In the genomic region with DNA sequence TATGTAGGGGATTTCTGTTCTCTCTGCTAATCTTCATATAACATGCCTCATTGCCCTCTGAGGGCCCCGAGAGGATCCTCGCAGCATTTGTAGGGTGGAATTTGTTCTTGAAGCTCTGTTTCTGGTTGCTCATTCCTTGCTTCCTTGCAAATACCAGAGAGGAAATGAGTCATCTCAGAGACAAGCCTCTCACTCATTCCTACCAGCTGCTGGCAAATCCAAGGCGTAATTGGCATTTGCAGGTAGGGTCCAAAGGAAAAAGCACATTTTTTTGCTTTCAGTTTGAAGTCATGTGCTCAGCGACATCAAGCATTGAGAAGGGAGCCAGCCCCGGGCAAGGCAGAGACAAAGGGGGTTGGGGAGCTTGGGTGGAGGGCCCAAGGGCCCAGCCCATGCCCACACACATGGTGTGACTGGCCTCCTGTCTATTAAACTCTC, we compare ENCODE assay signal across 10 cellular contexts.
A peak's percentile ranks its signal among the peaks of the same experiment; 100 is the strongest.
DNase-seq lines count a peak whose midpoint lies in the region; ATAC-seq, FAIRE-seq and TF ChIP-seq lines count a peak whose summit lies in the region.
"Had no signal": no experiment of that assay in that cellular context is flagged by ENCODE, and none has a peak within 500 bp of the region (broad histone marks: within the 10 kb centered on the region; RNA-seq: fewer than 3 reads in every experiment).

No MANE protein-coding gene starts in this region.

- H3K27me3 Mint-ChIP-seq in astrocyte (ENCODE audit: low read depth, unreplicated experiment), result no peaks in the 10 kb centered on the region
- H3K27me3 Mint-ChIP-seq: CD4-positive, CD25-positive, alpha-beta regulatory T cell had no signal

- H3K36me3 Mint-ChIP-seq in astrocyte (ENCODE audit: low read depth, unreplicated experiment), result no peaks in the 10 kb centered on the region
- H3K36me3 Mint-ChIP-seq: CD4-positive, CD25-positive, alpha-beta regulatory T cell had no signal

- no peaks in the 10 kb centered on the region for H3K79me2 ChIP-seq in astrocyte (ENCODE audit: insufficient read depth, low read length)

- no peak overlapping the region for H3K4me3 ChIP-seq in cardiac muscle cell
- H3K4me3 ChIP-seq in astrocyte (ENCODE audit: insufficient read depth, low read depth, low read length), result peak overlapping the region; percentile 32
- no peak overlapping the region for H3K4me3 ChIP-seq in upper lobe of right lung
- no peak overlapping the region for H3K4me3 ChIP-seq in gastrocnemius medialis

- H3K27me3 ChIP-seq in cardiac muscle cell, result no peaks in the 10 kb centered on the region
- H3K27me3 ChIP-seq in astrocyte (ENCODE audit: insufficient read depth, low read length), result no peaks in the 10 kb centered on the region
- H3K27me3 ChIP-seq in upper lobe of right lung, result no peaks in the 10 kb centered on the region
- H3K27me3 ChIP-seq in gastrocnemius medialis, result no peaks in the 10 kb centered on the region

- H3K36me3 ChIP-seq in cardiac muscle cell (no peaks in the 10 kb centered on the region), astrocyte (ENCODE audit: insufficient read depth, low read length) (no peaks in the 10 kb centered on the region), upper lobe of right lung (no peaks in the 10 kb centered on the region), gastrocnemius medialis (no peaks in the 10 kb centered on the region)

- H3K4me1 ChIP-seq in cardiac muscle cell (ENCODE audit: low read depth) (no peaks in the 10 kb centered on the region), astrocyte (ENCODE audit: insufficient read depth, low read length) (peaks cover 34% of the 10 kb centered on the region), upper lobe of right lung (no peaks in the 10 kb centered on the region), gastrocnemius medialis (peaks cover 7 to 9% of the 10 kb centered on the region in 2 donors)

- peak overlapping the region; percentile 72 for H3K9ac ChIP-seq in astrocyte (ENCODE audit: low read length)

- FAIRE-seq in astrocyte (lab: Jason Lieb, UNC), result peak; percentile 76

- DNase-seq in cardiac muscle cell (ENCODE audit: low read depth in 1 of 2, low spot score in 1 of 2) (peak; percentile 11 to 86), cardiac septum (ENCODE audit: low spot score) (no peak), astrocyte (ENCODE audit: low read depth) (peak; percentile 95), iPS-NIHi11 (ENCODE audit: low spot score) (peak; percentile 19), upper lobe of right lung (no peak), gastrocnemius medialis (no peak)
- DNase-seq: CD4-positive, CD25-positive, alpha-beta regulatory T cell; NCI-H446 had no signal

- H3K27ac Mint-ChIP-seq in astrocyte (ENCODE audit: unreplicated experiment), result peak overlapping the region; percentile 96
- H3K27ac Mint-ChIP-seq: CD4-positive, CD25-positive, alpha-beta regulatory T cell had no signal

- in situ Hi-C loops in gastrocnemius medialis (cut with MboI; ENCODE audit: low sequenced_read_pairs in 4 of 4), result no loop called here

- no peak overlapping the region for H3K27ac ChIP-seq in cardiac muscle cell
- H3K27ac ChIP-seq in astrocyte (ENCODE audit: low read depth, low read length), result peak overlapping the region; percentile 85
- no peak overlapping the region for H3K27ac ChIP-seq in upper lobe of right lung
- peak overlapping the region in 1 of 4 donors; percentile 29 for H3K27ac ChIP-seq in gastrocnemius medialis

- H3K4me3 Mint-ChIP-seq in astrocyte (ENCODE audit: unreplicated experiment), result no peak overlapping the region
- H3K4me3 Mint-ChIP-seq: CD4-positive, CD25-positive, alpha-beta regulatory T cell had no signal

- peak overlapping the region; percentile 7 for H2AFZ ChIP-seq in astrocyte (ENCODE audit: low read depth, low read length)

- peaks cover 41% of the 10 kb centered on the region for H3K4me1 Mint-ChIP-seq in astrocyte (ENCODE audit: low read depth, unreplicated experiment)
- H3K4me1 Mint-ChIP-seq: CD4-positive, CD25-positive, alpha-beta regulatory T cell had no signal

- ATAC-seq in upper lobe of right lung (peak; percentile 41), HG02981 (IDR thresholded peaks at IDR 0.05; ENCODE audit: unreplicated experiment) (no peak), GM21576 (IDR thresholded peaks at IDR 0.05; ENCODE audit: unreplicated experiment) (no peak), gastrocnemius medialis (no peak)

- H3K9me3 Mint-ChIP-seq in astrocyte (ENCODE audit: unreplicated experiment), result peaks cover 2% of the 10 kb centered on the region

- TF ChIP-seq POLR2A in gastrocnemius medialis (IDR thresholded peaks at IDR 0.05), result no peak

- H3K4me2 ChIP-seq in astrocyte (ENCODE audit: low read length), result peak overlapping the region; percentile 82

- no peaks in the 10 kb centered on the region for H4K20me1 ChIP-seq in astrocyte (ENCODE audit: insufficient read depth, low read length)

- no peaks in the 10 kb centered on the region for H3K9me3 ChIP-seq in cardiac muscle cell (ENCODE audit: low read depth)
- H3K9me3 ChIP-seq in astrocyte (ENCODE audit: insufficient read depth, low read depth, low read length), result no peaks in the 10 kb centered on the region
- H3K9me3 ChIP-seq in upper lobe of right lung, result no peaks in the 10 kb centered on the region
- H3K9me3 ChIP-seq in gastrocnemius medialis, result no peaks in the 10 kb centered on the region

- intact Hi-C loops in cardiac septum (cut with DNase I) (no loop called here), upper lobe of right lung (cut with DNase I) (no loop called here), gastrocnemius medialis (cut with DNase I; ENCODE audit: low total_unique reads) (no loop called here)

- TF ChIP-seq CTCF in cardiac muscle cell (IDR thresholded peaks at IDR 0.05; ENCODE audit: low read depth, low read length) (no peak), astrocyte (IDR thresholded peaks at IDR 0.05; ENCODE audit: insufficient read depth, low read depth, low read length) (no peak), upper lobe of right lung (IDR thresholded peaks at IDR 0.05) (no peak), gastrocnemius medialis (IDR thresholded peaks at IDR 0.05 in 4 of 5, conservative IDR thresholded peaks at IDR 0.05 in 1 of 5) (no peak)

Comparison
In these comparisons a context has a peak if more than half of its experiments do, and no peak if none do; other contexts are left out.
1. DNase-seq: peak in cardiac muscle cell (2 of 2), astrocyte (single experiment) and iPS-NIHi11 (single experiment); none in cardiac septum (single experiment), upper lobe of right lung (single experiment) and gastrocnemius medialis (0 of 2).